Comparison of ENCODE assay signal across 9 cellular contexts in genomic region chr12:50924439-50925341, GRCh38. TPM values are rescaled to one million over a fixed set of nuclear protein-coding genes. Genes with fewer than 3 reads are reported as not detected.
DNase-seq lines count a peak whose midpoint lies in the region; ATAC-seq and TF ChIP-seq lines count a peak whose summit lies in the region.
"Had no signal": no experiment of that assay in that cellular context is flagged by ENCODE, and none has a peak within 500 bp of the region (broad histone marks: within the 10 kb centered on the region; RNA-seq: fewer than 3 reads in every experiment).

No MANE protein-coding gene starts in this region.

- TF ChIP-seq CTCF in AG09309 (IDR thresholded peaks at IDR 0.05; ENCODE audit: control insufficient read depth, insufficient read depth, low read depth, low read length, missing control alignments) (no peak), lower leg skin (IDR thresholded peaks at IDR 0.05) (no peak)

- intact Hi-C loops in lower leg skin (cut with DNase I; ENCODE audit: low total_unique reads) = no loop called here

- H3K9me3 Mint-ChIP-seq in effector memory CD8-positive, alpha-beta T cell = no peaks in the 10 kb centered on the region
- no peaks in the 10 kb centered on the region for H3K9me3 Mint-ChIP-seq in stimulated activated naive CD8-positive, alpha-beta T cell treated with anti-CD3 and anti-CD28 coated beads, Interleukin-15, amount 100 ng/mL, for 72 hours

- WGBS in lower leg skin, 2 donors = 1% methylated on average over 13 of the region's 13 CpGs

- H3K4me3 ChIP-seq in AG09309 (ENCODE audit: control insufficient read depth, low read depth, low read length) = peak overlapping the region; percentile 40
- peak overlapping the region; percentile 75 for H3K4me3 ChIP-seq in lower leg skin (ENCODE audit: low read depth, poor library complexity, severe bottlenecking)

- no peaks in the 10 kb centered on the region for H3K27me3 Mint-ChIP-seq in effector memory CD8-positive, alpha-beta T cell
- H3K27me3 Mint-ChIP-seq in stimulated activated naive CD8-positive, alpha-beta T cell treated with anti-CD3 and anti-CD28 coated beads, Interleukin-15, amount 100 ng/mL, for 72 hours = no peaks in the 10 kb centered on the region

- ATAC-seq in GM18502 (IDR thresholded peaks at IDR 0.05; ENCODE audit: poor library complexity, unreplicated experiment) (peak; percentile 94), HG02852 (IDR thresholded peaks at IDR 0.05; ENCODE audit: unreplicated experiment) (peak; percentile 81)
- peak; percentile 93 for ATAC-seq in effector memory CD8-positive, alpha-beta T cell (replicated peaks)
- ATAC-seq in stimulated activated naive CD8-positive, alpha-beta T cell treated with anti-CD3 and anti-CD28 coated beads, Interleukin-15, amount 100 ng/mL, for 72 hours = peak; percentile 96

- peak; percentile 54 for DNase-seq in AG09309 (ENCODE audit: low read depth)
- DNase-seq in NCI-H1105 (lab: John Stamatoyannopoulos, UW) = peak; percentile 83
- peak; percentile 62 for DNase-seq in SKM-1 treated with dmso at 0.1 percent for 144 hours (lab: John Stamatoyannopoulos, UW; ENCODE audit: unreplicated experiment)
- peak; percentile 19 to 36 (median 25) for DNase-seq in effector memory CD8-positive, alpha-beta T cell
- peak; percentile 97 for DNase-seq in lower leg skin (ENCODE audit: low spot score in 2 of 2)
- peak; percentile 46 to 65 for DNase-seq in stimulated activated naive CD8-positive, alpha-beta T cell treated with anti-CD3 and anti-CD28 coated beads, Interleukin-15, amount 100 ng/mL, for 72 hours

- peak overlapping the region; percentile 64 to 87 for H3K27ac Mint-ChIP-seq in effector memory CD8-positive, alpha-beta T cell
- peak overlapping the region; percentile 17 to 87 for H3K27ac Mint-ChIP-seq in stimulated activated naive CD8-positive, alpha-beta T cell treated with anti-CD3 and anti-CD28 coated beads, Interleukin-15, amount 100 ng/mL, for 72 hours

- no peak for TF ChIP-seq POLR2A in lower leg skin (IDR thresholded peaks at IDR 0.05)

- H3K4me1 Mint-ChIP-seq in effector memory CD8-positive, alpha-beta T cell (ENCODE audit: low read depth in 2 of 2) = peaks cover 16 to 20% of the 10 kb centered on the region in 2 donors
- peaks cover 62% of the 10 kb centered on the region for H3K4me1 Mint-ChIP-seq in stimulated activated naive CD8-positive, alpha-beta T cell treated with anti-CD3 and anti-CD28 coated beads, Interleukin-15, amount 100 ng/mL, for 72 hours

- peak overlapping the region; percentile 76 to 86 for H3K4me3 Mint-ChIP-seq in effector memory CD8-positive, alpha-beta T cell
- peak overlapping the region; percentile 86 to 88 for H3K4me3 Mint-ChIP-seq in stimulated activated naive CD8-positive, alpha-beta T cell treated with anti-CD3 and anti-CD28 coated beads, Interleukin-15, amount 100 ng/mL, for 72 hours

- peaks cover 10% of the 10 kb centered on the region for H3K36me3 Mint-ChIP-seq in effector memory CD8-positive, alpha-beta T cell (ENCODE audit: insufficient read depth)

RNA-seq across cellular contexts. Expression of gene HIGD1C, which starts 27.7 kb away (rescaled TPM):
- total RNA-seq in lower leg skin = not detected
- total RNA-seq: T-helper 2 cell treated with Interferon-gamma antibody and Interleukin-4, amounts not matched to agents 100 ng/mL and 5 ng/mL, for 36 hours had no signal

Comparison
In these comparisons a context has a peak if more than half of its experiments do, and no peak if none do; other contexts are left out.
1. Peak in every context shown above with its lines: DNase-seq, ATAC-seq and H3K4me3 ChIP-seq.
2. DNase-seq: peak in every context shown above with its lines; median percentile 97 in lower leg skin; 83 in NCI-H1105; 62 in SKM-1 treated with dmso at 0.1 percent for 144 hours; 56 in stimulated activated naive CD8-positive, alpha-beta T cell treated with anti-CD3 and anti-CD28 coated beads, Interleukin-15, amount 100 ng/mL, for 72 hours; 54 in AG09309; 25 in effector memory CD8-positive, alpha-beta T cell.